Comparison of ENCODE assay signal across 22 cellular contexts in genomic region chr5:169551146-169551545, GRCh38. TPM values are rescaled to one million over a fixed set of nuclear protein-coding genes. Genes with fewer than 3 reads are reported as not detected.
A peak's percentile ranks its signal among the peaks of the same experiment; 100 is the strongest.
DNase-seq lines count a peak whose midpoint lies in the region; ATAC-seq, FAIRE-seq and TF ChIP-seq lines count a peak whose summit lies in the region.
"Had no signal": no experiment of that assay in that cellular context is flagged by ENCODE, and none has a peak within 500 bp of the region (broad histone marks: within the 10 kb centered on the region; RNA-seq: fewer than 3 reads in every experiment).

No MANE protein-coding gene starts in this region.

- H3K9ac ChIP-seq in OCI-LY3 (ENCODE audit: low read length) (no peak overlapping the region), GM12878 (ENCODE audit: control insufficient read depth, insufficient read depth, low read length) (no peak overlapping the region)
- H3K9ac ChIP-seq: BLaER1 treated with 17β-estradiol and CSF1 and Interleukin-3, amounts not matched to agents 10 nM and 100 nM had no signal

- no peak overlapping the region for H3K4me3 Mint-ChIP-seq in activated CD4-positive, alpha-beta memory T cell treated with anti-CD3 and anti-CD28 coated beads for 36 hours
- H3K4me3 Mint-ChIP-seq: B cell; CD4-positive, alpha-beta T cell; CD8-positive, alpha-beta T cell had no signal

- no peaks in the 10 kb centered on the region for H3K36me3 Mint-ChIP-seq in activated CD4-positive, alpha-beta memory T cell treated with anti-CD3 and anti-CD28 coated beads for 36 hours
- H3K36me3 Mint-ChIP-seq: CD8-positive, alpha-beta T cell had no signal

- TF ChIP-seq CTCF in A549 (IDR thresholded peaks at IDR 0.05) (no peak), OCI-LY3 (IDR thresholded peaks at IDR 0.05; ENCODE audit: low read depth, low read length) (no peak), GM12878 (IDR thresholded peaks at IDR 0.05 in 2 of 3, conservative IDR thresholded peaks at IDR 0.05 in 1 of 3; ENCODE audit: control insufficient read depth in 2 of 3, extremely low read depth in 1 of 3, insufficient read depth in 1 of 3, low read depth in 3 of 3, low read length in 3 of 3) (no peak)

- H3K4me3 ChIP-seq in A549 (no peak overlapping the region), OCI-LY3 (ENCODE audit: low read length) (no peak overlapping the region), GM12878 (no peak overlapping the region)
- H3K4me3 ChIP-seq: BLaER1 treated with 17β-estradiol and CSF1 and Interleukin-3, amounts not matched to agents 10 nM and 100 nM had no signal

- ATAC-seq in A549: no peak
- no peak for ATAC-seq in GM12878
- ATAC-seq: CD8-positive, alpha-beta T cell had no signal

- no peak for TF ChIP-seq RAD21 in A549 (conservative IDR thresholded peaks at IDR 0.05 in 1 of 2, IDR thresholded peaks at IDR 0.05 in 1 of 2)
- no peak for TF ChIP-seq RAD21 in GM12878 (IDR thresholded peaks at IDR 0.05; ENCODE audit: insufficient read depth, low read depth, low read length)

- SMC1A ChIA-PET in GM12878 (lab: Charles Lee; ENCODE audit: uncharacterized antibody, unreplicated experiment): no interaction called here

- no peak overlapping the region for H3K27ac Mint-ChIP-seq in activated CD4-positive, alpha-beta memory T cell treated with anti-CD3 and anti-CD28 coated beads for 36 hours
- H3K27ac Mint-ChIP-seq: B cell; CD4-positive, alpha-beta T cell; CD8-positive, alpha-beta T cell had no signal

- CTCF ChIA-PET in A549 (lab: Yijun Ruan, JAX): interaction anchor here (1.2 kb wide), 1 partner anchor 249 kb away, joined by 3 read pairs; no protein-coding TSS in a partner anchor
- CTCF ChIA-PET in GM12878 (lab: Yijun Ruan, JAX): no interaction called here
- CTCF ChIA-PET in activated CD4-positive, alpha-beta memory T cell treated with anti-CD3 and anti-CD28 coated beads for 36 hours (lab: Charles Lee): no interaction called here

- no peak overlapping the region for H2AFZ ChIP-seq in OCI-LY3 (ENCODE audit: low read depth, low read length)
- no peak overlapping the region for H2AFZ ChIP-seq in GM12878 (ENCODE audit: control insufficient read depth, low read depth, low read length)

- H3K4me1 Mint-ChIP-seq in activated CD4-positive, alpha-beta memory T cell treated with anti-CD3 and anti-CD28 coated beads for 36 hours (ENCODE audit: low read depth): no peaks in the 10 kb centered on the region
- H3K4me1 Mint-ChIP-seq: B cell had no signal

- RAD21 ChIA-PET in GM12878 (lab: Charles Lee; ENCODE audit: unreplicated experiment): no interaction called here

- H3K27me3 ChIP-seq in OCI-LY3 (ENCODE audit: low read depth, low read length) (peaks cover 64% of the 10 kb centered on the region), GM12878 (replicated peaks in 1 of 2; ENCODE audit: control insufficient read depth in 2 of 2, insufficient read depth in 2 of 2, low read length in 1 of 2) (peaks cover 1 to 3% of the 10 kb centered on the region in 2 experiments; a peak in 1 of 4 replicates)
- H3K27me3 ChIP-seq: BLaER1 treated with 17β-estradiol and CSF1 and Interleukin-3, amounts not matched to agents 10 nM and 100 nM had no signal

- no peaks in the 10 kb centered on the region for H3K9me3 Mint-ChIP-seq in activated CD4-positive, alpha-beta memory T cell treated with anti-CD3 and anti-CD28 coated beads for 36 hours
- H3K9me3 Mint-ChIP-seq: CD4-positive, alpha-beta T cell had no signal

- H3K36me3 ChIP-seq in OCI-LY3 (replicated peaks; ENCODE audit: low read depth, low read length) (no peaks in the 10 kb centered on the region), GM12878 (ENCODE audit: control insufficient read depth in 2 of 2, insufficient read depth in 2 of 2, low read length in 1 of 2) (no peaks in the 10 kb centered on the region)
- H3K36me3 ChIP-seq: BLaER1 treated with 17β-estradiol and CSF1 and Interleukin-3, amounts not matched to agents 10 nM and 100 nM had no signal

- DNase-seq in A549 (ENCODE audit: low read depth in 1 of 2, low spot score in 1 of 2) (no peak), GM12878 (ENCODE audit: low read depth, low spot score) (no peak), foreskin melanocyte (no peak), dedifferentiated amniotic fluid mesenchymal stem cell (ENCODE audit: extremely low spot score) (no peak)
- DNase-seq in activated CD4-positive, alpha-beta memory T cell treated with anti-CD3 and anti-CD28 coated beads for 36 hours: no peak
- DNase-seq: 8988T; AML-193; Calu3; CD4-positive, alpha-beta T cell; CD8-positive, alpha-beta T cell; DMS79 treated with DMSO at 0.1 percent for 48 hours; GF-D8 had no signal

- H3K9me3 ChIP-seq in A549: peaks cover 8% of the 10 kb centered on the region; the same call in 1 of the 3 replicates
- H3K9me3 ChIP-seq in OCI-LY3 (ENCODE audit: insufficient read depth, low read length): no peaks in the 10 kb centered on the region
- no peaks in the 10 kb centered on the region for H3K9me3 ChIP-seq in GM12878 (replicated peaks; ENCODE audit: control insufficient read depth, insufficient read depth, low read length)
- H3K9me3 ChIP-seq: BLaER1 treated with 17β-estradiol and CSF1 and Interleukin-3, amounts not matched to agents 10 nM and 100 nM; Caco-2 had no signal

- H3K27ac ChIP-seq in A549 (no peak overlapping the region), OCI-LY3 (ENCODE audit: low read length) (no peak overlapping the region), GM12878 (ENCODE audit: control insufficient read depth, insufficient read depth) (no peak overlapping the region)
- H3K27ac ChIP-seq: BLaER1 treated with 17β-estradiol and CSF1 and Interleukin-3, amounts not matched to agents 10 nM and 100 nM; C4-2B had no signal

- intact Hi-C loops in GM12878 (cut with micrococcal nuclease; ENCODE audit: unreplicated experiment): no loop called here
- intact Hi-C loops in activated CD4-positive, alpha-beta memory T cell treated with anti-CD3 and anti-CD28 coated beads for 36 hours (cut with micrococcal nuclease): no loop called here

- no TSS peak for BruUV-seq in GM12878 (replicated peaks; lab: Mats Ljungman, UMichigan)

- TF ChIP-seq EP300 in A549 (IDR thresholded peaks at IDR 0.05) (no peak), GM12878 (IDR thresholded peaks at IDR 0.05; ENCODE audit: borderline replicate concordance in 1 of 2, control insufficient read depth in 1 of 2, low read depth in 2 of 2, low read length in 2 of 2) (no peak)

- H4K20me1 ChIP-seq in OCI-LY3 (ENCODE audit: insufficient read depth, low read length): no peaks in the 10 kb centered on the region
- H4K20me1 ChIP-seq in GM12878 (ENCODE audit: control insufficient read depth, insufficient read depth): no peaks in the 10 kb centered on the region
- H4K20me1 ChIP-seq: BLaER1 treated with 17β-estradiol and CSF1 and Interleukin-3, amounts not matched to agents 10 nM and 100 nM had no signal

- FAIRE-seq in A549 (lab: Jason Lieb, UNC) (peak; percentile 36), GM12878 (lab: Jason Lieb, UNC) (no peak)
- FAIRE-seq: A204.1, D721Med, G401.6, GM12892, GM18507 had no signal

- H3K79me2 ChIP-seq in OCI-LY3 (ENCODE audit: low read length): no peaks in the 10 kb centered on the region
- H3K79me2 ChIP-seq in GM12878 (ENCODE audit: control insufficient read depth, insufficient read depth, low read length): no peaks in the 10 kb centered on the region

- POLR2A ChIA-PET in A549 (lab: Yijun Ruan, JAX): no interaction called here
- POLR2A ChIA-PET in GM12878 (lab: Charles Lee): no interaction called here
- POLR2A ChIA-PET in activated CD4-positive, alpha-beta memory T cell treated with anti-CD3 and anti-CD28 coated beads for 36 hours (lab: Charles Lee): no interaction called here

- H3K4me2 ChIP-seq in A549: no peak overlapping the region
- H3K4me2 ChIP-seq in OCI-LY3 (ENCODE audit: low read length): peak overlapping the region; percentile 27
- H3K4me2 ChIP-seq in GM12878 (ENCODE audit: control insufficient read depth, insufficient read depth): no peak overlapping the region
- H3K4me2 ChIP-seq: BLaER1 treated with 17β-estradiol and CSF1 and Interleukin-3, amounts not matched to agents 10 nM and 100 nM had no signal

- H3K27me3 Mint-ChIP-seq in activated CD4-positive, alpha-beta memory T cell treated with anti-CD3 and anti-CD28 coated beads for 36 hours: peaks cover 56% of the 10 kb centered on the region

- in situ Hi-C loops in GM12878 (cut with MboI): no loop called here

- WGBS in A549 (ENCODE audit: missing lambda C conversion rate): 96% methylated on average over 1 of the region's 1 CpG
- 0% methylated on average over 1 of the region's 1 CpG for WGBS in GM12878 (ENCODE audit: insufficient coverage, insufficient replicate concordance, low lambda C conversion rate, missing lambda C conversion rate)

- H3K4me1 ChIP-seq in A549: peaks cover 23% of the 10 kb centered on the region
- H3K4me1 ChIP-seq in OCI-LY3 (ENCODE audit: low read length): peaks cover 31% of the 10 kb centered on the region
- H3K4me1 ChIP-seq in GM12878 (ENCODE audit: control insufficient read depth, insufficient read depth, low read length): no peaks in the 10 kb centered on the region

- TF ChIP-seq POLR2A in A549 (IDR thresholded peaks at IDR 0.05; ENCODE audit: low read length) (no peak), GM12878 (IDR thresholded peaks at IDR 0.05; ENCODE audit: low read depth, low read length) (no peak)

RNA-seq across cellular contexts. Expression of gene SPDL1, which starts 32.4 kb away (rescaled TPM):
- 62.1 and 103 TPM in 2 replicates for polyA plus RNA-seq in A549 (2011; rRNA removed)
- polyA plus RNA-seq in A549 (2012; cell fraction: cytosol; rRNA removed): 28.8 and 34.1 TPM in 2 replicates
- 19.8 and 35.2 TPM in 2 replicates for polyA plus RNA-seq in A549 (2012; cell fraction: nucleus; rRNA removed)
- polyA plus RNA-seq in A549 (2017; fragmentation: RNase III; extraction: RNeasy Plus Mini Kit Qiagen cat#74134 plus additional on column Dnase treatment): 100 to 116 TPM (median 102 TPM) in 3 replicates
- 14.4 and 16.7 TPM in 2 replicates for polyA minus RNA-seq in A549 (2011; rRNA and poly(A)+ RNA removed)
- 33.6 and 40.2 TPM in 2 replicates for total RNA-seq in GM12878 (2013; cell fraction: nucleolus; rRNA removed)
- total RNA-seq in GM12878 (2014; rRNA removed): 34.2 and 38.9 TPM in 2 replicates
- total RNA-seq in GM12878 (2014; rRNA removed; fragmentation: Illumina TruSeq; extraction: Trizol): 49.1 and 51.5 TPM in 2 replicates
- 34.5 and 39.2 TPM in 2 replicates for total RNA-seq in GM12878 (2021)
- 9.1 TPM for polyA plus RNA-seq in GM12878 (2011; ENCODE audit: low read depth)
- polyA plus RNA-seq in GM12878 (2011; rRNA removed): 39.7 and 70.1 TPM in 2 replicates
- 12.9 and 14.3 TPM in 2 replicates for polyA plus RNA-seq in GM12878 (2011; cell fraction: cytosol; rRNA removed)
- polyA plus RNA-seq in GM12878 (2011; cell fraction: nucleus; rRNA removed): 41.2 and 50.0 TPM in 2 replicates
- 17.6 and 18.1 TPM in 2 replicates for polyA plus RNA-seq in GM12878 (2012)
- 67.6 TPM in 2 replicates for polyA plus RNA-seq in GM12878 (2014; fragmentation: Illumina TruSeq; extraction: Trizol)
- 10 to 100 TPM; 36.6 to 40.4 TPM for polyA plus RNA-seq in GM12878 (2014; fragmentation: Nextera tagmentation; extraction: Ambion mirVana)
- 39.2 and 53.0 TPM in 2 replicates for polyA plus RNA-seq in GM12878 (2014; rRNA removed)
- 10 to 100 TPM; 60.6 to 69.9 TPM for polyA plus RNA-seq in GM12878 (2016; fragmentation: Nextera tagmentation; extraction: Ambion mirVana)
- polyA minus RNA-seq in GM12878 (2011; rRNA and poly(A)+ RNA removed): 18.7 and 25.0 TPM in 2 replicates
- 11.9 and 12.7 TPM in 2 replicates for polyA minus RNA-seq in GM12878 (2011; cell fraction: cytosol; rRNA and poly(A)+ RNA removed)
- 28.4 and 37.2 TPM in 2 replicates for polyA minus RNA-seq in GM12878 (2011; cell fraction: nucleus; rRNA and poly(A)+ RNA removed)
- total RNA-seq in activated CD4-positive, alpha-beta memory T cell treated with anti-CD3 and anti-CD28 coated beads for 36 hours: 10 to 100 TPM; 32.7 to 34.9 TPM

Comparison
In these comparisons a context has a peak if more than half of its experiments do, and no peak if none do; other contexts are left out.
1. Of the 24 proteins assayed by ChIP-seq in both GM12878 and A549: peak only in GM12878: JUNB; only in A549: none; in both: none; in neither: 23.